Comparison of ENCODE assay signal across 25 cellular contexts in genomic region chr6:44487002-44487401, GRCh38.
DNase-seq lines count a peak whose midpoint lies in the region; ATAC-seq and TF ChIP-seq lines count a peak whose summit lies in the region.
"Had no signal": no experiment of that assay in that cellular context is flagged by ENCODE, and none has a peak within 500 bp of the region (broad histone marks: within the 10 kb centered on the region; RNA-seq: fewer than 3 reads in every experiment).

No MANE protein-coding gene starts in this region.

- no peak overlapping the region for H3K4me2 ChIP-seq in SK-N-SH

- CTCF ChIA-PET in SK-N-SH (lab: Yijun Ruan, JAX) = interaction anchor here (1.1 to 5.3 kb wide), 2 partner anchors 11 to 56 kb away, joined by 3 to 46 read pairs; no protein-coding TSS in a partner anchor

- WGBS in SK-N-SH (ENCODE audit: low lambda C conversion rate) = 100% methylated on average over 1 of the region's 1 CpG
- WGBS in stomach, 5 donors = 70 to 93% (median 86%) methylated on average over 1 of the region's 1 CpG

- no peak for TF ChIP-seq POLR2A in stomach (IDR thresholded peaks at IDR 0.05)

- no peaks in the 10 kb centered on the region for H3K36me3 ChIP-seq in SK-N-SH (replicated peaks in 1 of 2; ENCODE audit: control insufficient read depth in 1 of 2, insufficient read depth in 2 of 2, low read length in 1 of 2)
- no peaks in the 10 kb centered on the region for H3K36me3 ChIP-seq in SJCRH30
- no peaks in the 10 kb centered on the region for H3K36me3 ChIP-seq in stomach
- H3K36me3 ChIP-seq: Peyer's patch had no signal

- H3K79me2 ChIP-seq in SK-N-SH (ENCODE audit: insufficient read depth) = no peaks in the 10 kb centered on the region

- no peak for DNase-seq in SK-N-SH
- DNase-seq in SJCRH30 = peak; percentile 36 to 58
- no peak for DNase-seq in foreskin keratinocyte
- no peak for DNase-seq in effector CD4-positive, alpha-beta T cell
- DNase-seq in stomach = no peak
- DNase-seq: Caco-2; CD8-positive, alpha-beta T cell; EL; GF-D8; KBM-7; NCI-H1048; NCI-H1417 treated with DMSO at 0.1 percent for 48 hours; NCI-H1694 treated with DMSO at 0.1 percent for 48 hours; NCI-H2081; NCI-H226; NCI-H510A; NCI-H69; OCI-M1; Peyer's patch; SIG-M5 had no signal

- TF ChIP-seq RAD21 in SK-N-SH (IDR thresholded peaks at IDR 0.05; ENCODE audit: low read length) = no peak

- H2AFZ ChIP-seq in SK-N-SH (ENCODE audit: low read depth) = no peak overlapping the region

- H3K27me3 ChIP-seq in SK-N-SH (ENCODE audit: insufficient read depth) (no peaks in the 10 kb centered on the region), SJCRH30 (no peaks in the 10 kb centered on the region), foreskin keratinocyte (no peaks in the 10 kb centered on the region), stomach (peaks cover 0 to 30% (median 0%) of the 10 kb centered on the region in 3 donors)
- H3K27me3 ChIP-seq: Peyer's patch had no signal

- no peaks in the 10 kb centered on the region for H3K9me2 ChIP-seq in SK-N-SH

- no peak for ATAC-seq in SK-N-SH treated with all-trans-retinoic acid at 6 μM for 48 hours
- no peak for ATAC-seq in foreskin keratinocyte
- ATAC-seq in GM21515 (IDR thresholded peaks at IDR 0.05; ENCODE audit: unreplicated experiment) = no peak
- ATAC-seq: CD8-positive, alpha-beta T cell had no signal

- no peak overlapping the region for H3K4me3 ChIP-seq in SK-N-SH (ENCODE audit: low read depth in 2 of 2, low read length in 1 of 2)
- H3K4me3 ChIP-seq in SJCRH30 = no peak overlapping the region
- no peak overlapping the region for H3K4me3 ChIP-seq in stomach
- H3K4me3 ChIP-seq: Peyer's patch had no signal

- H3K9ac ChIP-seq in SK-N-SH = no peak overlapping the region

- no peaks in the 10 kb centered on the region for H4K20me1 ChIP-seq in SK-N-SH (ENCODE audit: insufficient read depth)

- TF ChIP-seq EP300 in SK-N-SH (IDR thresholded peaks at IDR 0.05; ENCODE audit: borderline replicate concordance in 1 of 2, low read depth in 1 of 2, low read length in 1 of 2) (no peak), stomach (IDR thresholded peaks at IDR 0.05) (no peak)

- intact Hi-C loops in stomach (cut with DNase I; ENCODE audit: low total_unique reads) = loop anchor here (10.0 kb wide), 1 partner anchor 178 kb away; no protein-coding TSS in a partner anchor

- peaks cover 0 to 13% of the 10 kb centered on the region in 2 experiments; a peak in 3 of 4 replicates for H3K4me1 ChIP-seq in SK-N-SH (ENCODE audit: control insufficient read depth in 1 of 2, insufficient read depth in 2 of 2, low read depth in 1 of 2, low read length in 1 of 2)
- H3K4me1 ChIP-seq in SJCRH30 = peaks cover 50% of the 10 kb centered on the region
- H3K4me1 ChIP-seq in foreskin keratinocyte = peaks cover 41% of the 10 kb centered on the region
- H3K4me1 ChIP-seq in stomach = peaks cover 0 to 12% (median 5%) of the 10 kb centered on the region in 4 donors
- H3K4me1 ChIP-seq: Caco-2, Peyer's patch had no signal

- no peak for TF ChIP-seq CTCF in SK-N-SH (IDR thresholded peaks at IDR 0.05)
- no peak for TF ChIP-seq CTCF in foreskin keratinocyte (conservative IDR thresholded peaks at IDR 0.05)
- TF ChIP-seq CTCF in stomach (IDR thresholded peaks at IDR 0.05) = no peak

- POLR2A ChIA-PET in SK-N-SH (lab: Yijun Ruan, JAX) = no interaction called here

- no peak overlapping the region for H3K27ac ChIP-seq in SK-N-SH (ENCODE audit: low read depth in 2 of 2, low read length in 1 of 2)
- peak overlapping the region; percentile 88 for H3K27ac ChIP-seq in SJCRH30
- peak overlapping the region; percentile 90 for H3K27ac ChIP-seq in foreskin keratinocyte
- no peak overlapping the region for H3K27ac ChIP-seq in stomach
- H3K27ac ChIP-seq: 22Rv1, C4-2B, HL-60, Peyer's patch had no signal

- H3K9me3 ChIP-seq in SK-N-SH (no peaks in the 10 kb centered on the region), SJCRH30 (replicated peaks) (no peaks in the 10 kb centered on the region), stomach (no peaks in the 10 kb centered on the region)
- H3K9me3 ChIP-seq: Caco-2, Peyer's patch had no signal

- H3F3A ChIP-seq in SK-N-SH (replicated peaks; ENCODE audit: insufficient read depth) = peaks cover 15% of the 10 kb centered on the region

TF ChIP-seq in SK-N-SH, 30 proteins besides CTCF, POLR2A, EP300 and RAD21:
- no peak for TF ChIP-seq MXI1 (IDR thresholded peaks at IDR 0.05; ENCODE audit: low read depth, low read length)
- TF ChIP-seq USF1 (IDR thresholded peaks at IDR 0.05; ENCODE audit: borderline replicate concordance, low read depth) = peak; percentile 27; the same call in 1 of the 2 replicates
- TF ChIP-seq, protein P1, sequence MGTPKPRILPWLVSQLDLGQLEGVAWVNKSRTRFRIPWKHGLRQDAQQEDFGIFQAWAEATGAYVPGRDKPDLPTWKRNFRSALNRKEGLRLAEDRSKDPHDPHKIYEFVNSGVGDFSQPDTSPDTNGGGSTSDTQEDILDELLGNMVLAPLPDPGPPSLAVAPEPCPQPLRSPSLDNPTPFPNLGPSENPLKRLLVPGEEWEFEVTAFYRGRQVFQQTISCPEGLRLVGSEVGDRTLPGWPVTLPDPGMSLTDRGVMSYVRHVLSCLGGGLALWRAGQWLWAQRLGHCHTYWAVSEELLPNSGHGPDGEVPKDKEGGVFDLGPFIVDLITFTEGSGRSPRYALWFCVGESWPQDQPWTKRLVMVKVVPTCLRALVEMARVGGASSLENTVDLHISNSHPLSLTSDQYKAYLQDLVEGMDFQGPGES (IDR thresholded peaks at IDR 0.05; ENCODE audit: low read depth, low read length) = no peak

TF ChIP-seq in SK-N-SH treated with all-trans-retinoic acid at 6 μM for 48 hours, 23 proteins besides CTCF, POLR2A, EP300 and RAD21:
- no peak for TF ChIP-seq ZNF8 (CRISPR knock-in tag; IDR thresholded peaks at IDR 0.05)
- TF ChIP-seq SNAI2 (CRISPR knock-in tag; IDR thresholded peaks at IDR 0.05) = no peak
TF ChIP-seq in SK-N-SH treated with all-trans-retinoic acid at 6 μM for 48 hours: peak in this region for 0.

Comparison
In these comparisons a context has a peak if more than half of its experiments do, and no peak if none do; other contexts are left out.
1. DNase-seq: peak in SJCRH30 (2 of 2); none in SK-N-SH (single experiment), foreskin keratinocyte (0 of 2), effector CD4-positive, alpha-beta T cell (single experiment) and stomach (single experiment).
2. H3K27ac ChIP-seq: peak in SJCRH30 (single experiment) and foreskin keratinocyte (single experiment); none in SK-N-SH (0 of 2) and stomach (0 of 5).